16 cellular contexts compared by ENCODE assay signal in the genomic region with DNA sequence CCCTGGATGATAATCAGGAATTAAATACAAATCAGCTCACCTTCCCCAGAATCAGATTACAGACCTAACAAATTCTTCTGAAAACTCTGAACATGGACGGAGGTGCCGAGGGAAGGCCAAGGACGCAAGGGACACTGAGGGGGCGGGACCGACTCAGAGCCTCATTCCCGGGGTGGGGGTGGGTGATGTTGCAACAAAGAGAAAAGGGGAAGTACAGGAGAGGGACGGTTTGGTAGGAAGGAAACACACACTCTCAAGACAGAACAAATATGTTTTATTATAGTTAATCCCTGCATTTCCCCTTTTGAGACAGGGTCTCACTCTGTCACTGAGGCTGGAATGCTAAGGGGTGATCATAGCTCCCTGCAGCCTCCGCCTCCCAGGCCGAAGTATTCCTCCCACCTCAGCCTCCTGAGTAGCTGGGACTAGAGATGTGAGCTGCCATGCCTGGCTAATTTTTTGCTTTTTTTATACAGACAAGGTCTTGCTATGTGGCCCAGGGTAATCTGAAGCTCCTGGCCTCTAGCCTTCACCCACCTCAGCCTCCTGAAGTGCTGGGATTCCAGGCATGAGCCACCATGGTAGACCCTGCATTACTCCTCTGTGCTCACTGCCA. TPM values are rescaled to one million over a fixed set of nuclear protein-coding genes. Genes with fewer than 3 reads are reported as not detected.
DNase-seq lines count a peak whose midpoint lies in the region; ATAC-seq, FAIRE-seq and TF ChIP-seq lines count a peak whose summit lies in the region.
"Had no signal": no experiment of that assay in that cellular context is flagged by ENCODE, and none has a peak within 500 bp of the region (broad histone marks: within the 10 kb centered on the region; RNA-seq: fewer than 3 reads in every experiment).

No MANE protein-coding gene starts in this region.

- CTCF ChIA-PET in OCI-LY7 (lab: Charles Lee; ENCODE audit: unreplicated experiment), result interaction anchor here (0.5 kb wide), 1 partner anchor 1568 kb away, joined by 8 read pairs; a partner anchor contains a TSS

- peak overlapping the region; percentile 72 for H3K27ac Mint-ChIP-seq in stimulated activated memory B cell treated with anti-CD40 and anti-IgM and Interleukin-4, amounts not matched to agents 10 μg/mL and 1 μg/mL and 100 μg/mL, for 72 hours
- H3K27ac Mint-ChIP-seq: effector memory CD8-positive, alpha-beta T cell; nephron progenitor cell had no signal

- no peaks in the 10 kb centered on the region for H3K79me2 ChIP-seq in OCI-LY7 (ENCODE audit: insufficient read depth, low read depth, low read length)

- H3K27ac ChIP-seq in OCI-LY7 (ENCODE audit: low read depth, low read length, poor library complexity, severe bottlenecking), result peak overlapping the region; percentile 33
- H3K27ac ChIP-seq: foreskin keratinocyte had no signal

- peaks cover 22% of the 10 kb centered on the region for H3K4me1 ChIP-seq in OCI-LY7 (ENCODE audit: insufficient read depth, low read length, poor library complexity, severe bottlenecking)
- H3K4me1 ChIP-seq: body of pancreas, foreskin keratinocyte had no signal

- intact Hi-C loops in OCI-LY7 (cut with micrococcal nuclease; ENCODE audit: unreplicated experiment), result loop anchor here (1.0 kb wide), 1 partner anchor 42 kb away; no protein-coding TSS in a partner anchor
- intact Hi-C loops in left cardiac atrium (cut with DNase I), result loop anchor here in 1 of 2 donors (10.0 kb wide), 1 partner anchor 278 kb away; no protein-coding TSS in a partner anchor

- peak overlapping the region; percentile 22 for H3K4me3 Mint-ChIP-seq in stimulated activated memory B cell treated with anti-CD40 and anti-IgM and Interleukin-4, amounts not matched to agents 10 μg/mL and 1 μg/mL and 100 μg/mL, for 72 hours
- H3K4me3 Mint-ChIP-seq: nephron progenitor cell had no signal

- H3K9me3 Mint-ChIP-seq in stimulated activated memory B cell treated with anti-CD40 and anti-IgM and Interleukin-4, amounts not matched to agents 10 μg/mL and 1 μg/mL and 100 μg/mL, for 72 hours, result no peaks in the 10 kb centered on the region
- H3K9me3 Mint-ChIP-seq: effector memory CD8-positive, alpha-beta T cell had no signal

- peak overlapping the region; percentile 72; the same call in 1 of the 2 replicates for H2AFZ ChIP-seq in OCI-LY7 (ENCODE audit: low read length)

- H3K36me3 ChIP-seq in OCI-LY7 (ENCODE audit: insufficient read depth, low read length), result no peaks in the 10 kb centered on the region

- H3K4me1 Mint-ChIP-seq in stimulated activated memory B cell treated with anti-CD40 and anti-IgM and Interleukin-4, amounts not matched to agents 10 μg/mL and 1 μg/mL and 100 μg/mL, for 72 hours, result peaks cover 34% of the 10 kb centered on the region
- H3K4me1 Mint-ChIP-seq: nephron progenitor cell had no signal

- DNase-seq in OCI-LY7 (ENCODE audit: low spot score), result peak; percentile 31
- DNase-seq in left cardiac atrium, result no peak
- DNase-seq in HuH-7 (ENCODE audit: low spot score), result no peak
- no peak for DNase-seq in DMS114 treated with DMSO at 0.1 percent for 48 hours (lab: John Stamatoyannopoulos, UW; ENCODE audit: unreplicated experiment)
- DNase-seq in RCC 7860 (ENCODE audit: low spot score), result no peak
- DNase-seq in glomerular visceral epithelial cell (ENCODE audit: extremely low spot score), result no peak
- DNase-seq: activated CD4-positive, alpha-beta T cell treated with anti-CD3 and anti-CD28 coated beads, Interleukin-2, amount 50 U/mL, for 1 hour; effector memory CD8-positive, alpha-beta T cell; foreskin keratinocyte; NCI-H774; nephron progenitor cell had no signal

- no peaks in the 10 kb centered on the region for H4K20me1 ChIP-seq in OCI-LY7 (ENCODE audit: insufficient read depth, low read length)

- H3K27me3 Mint-ChIP-seq in stimulated activated memory B cell treated with anti-CD40 and anti-IgM and Interleukin-4, amounts not matched to agents 10 μg/mL and 1 μg/mL and 100 μg/mL, for 72 hours, result peaks cover 9% of the 10 kb centered on the region

- no TSS peak for BruUV-seq in OCI-LY7 (replicated peaks; lab: Mats Ljungman, UMichigan)

- no peaks in the 10 kb centered on the region for H3K9me2 ChIP-seq in OCI-LY7 (ENCODE audit: insufficient read depth, low read length)

- POLR2A ChIA-PET in OCI-LY7 (lab: Charles Lee), result interaction anchor here (0.7 kb wide), 1 partner anchor 90 kb away, joined by 7 read pairs; a partner anchor contains a TSS

- H3K4me3 ChIP-seq in OCI-LY7 (ENCODE audit: low read depth, low read length, poor library complexity, severe bottlenecking), result peak overlapping the region; percentile 22
- H3K4me3 ChIP-seq: body of pancreas had no signal

- H3K9me3 ChIP-seq in OCI-LY7 (ENCODE audit: low read length), result no peaks in the 10 kb centered on the region
- H3K9me3 ChIP-seq: body of pancreas had no signal

- peak overlapping the region; percentile 54 for H3K4me2 ChIP-seq in OCI-LY7 (ENCODE audit: low read length)

- no peak for FAIRE-seq in RCC 7860 (lab: Jason Lieb, UNC)

- ATAC-seq in GM18511 (IDR thresholded peaks at IDR 0.05; ENCODE audit: unreplicated experiment) (peak; percentile 8), left cardiac atrium (peak; percentile 53 to 78)
- ATAC-seq in stimulated activated memory B cell treated with anti-CD40 and anti-IgM and Interleukin-4, amounts not matched to agents 10 μg/mL and 1 μg/mL and 100 μg/mL, for 72 hours, result peak; percentile 31
- ATAC-seq: body of pancreas; effector memory CD8-positive, alpha-beta T cell; foreskin keratinocyte had no signal

- no peak for TF ChIP-seq CTCF in OCI-LY7 (conservative IDR thresholded peaks at IDR 0.05; ENCODE audit: low read length)

- no peaks in the 10 kb centered on the region for H3K36me3 Mint-ChIP-seq in stimulated activated memory B cell treated with anti-CD40 and anti-IgM and Interleukin-4, amounts not matched to agents 10 μg/mL and 1 μg/mL and 100 μg/mL, for 72 hours

RNA-seq across cellular contexts. Expression of a gene that starts 0.8 kb away (rescaled TPM):
- 0.38 and 0.44 TPM in 2 replicates for total RNA-seq in OCI-LY7 (2014; rRNA removed; shearing (Covaris generic))
- total RNA-seq in OCI-LY7 (2022) (5.0 and 5.5 TPM in 2 replicates), left cardiac atrium (1 to 10 TPM; 2.1 to 5.8 TPM)
- total RNA-seq: foreskin keratinocyte, kidney epithelial cell had no signal

RNA-seq across cellular contexts. Expression of a gene that starts 20.6 kb away (rescaled TPM):
- total RNA-seq in OCI-LY7 (2014; rRNA removed; shearing (Covaris generic)), result not detected in 2 replicates
- total RNA-seq in OCI-LY7 (2022), result not detected in 2 replicates
- under 1 TPM; 0.86 to 0.97 TPM for total RNA-seq in left cardiac atrium
- total RNA-seq: foreskin keratinocyte, kidney epithelial cell, skeletal muscle tissue had no signal

RNA-seq across cellular contexts. Expression of a gene that starts 57.5 kb away (rescaled TPM):
- total RNA-seq in OCI-LY7 (2014; rRNA removed; shearing (Covaris generic)), result not detected in 2 replicates
- total RNA-seq in OCI-LY7 (2022) (4.5 and 5.8 TPM in 2 replicates), left cardiac atrium (1 to 10 TPM; 3.1 to 4.2 TPM)
- total RNA-seq: foreskin keratinocyte, kidney epithelial cell had no signal

Comparison
In these comparisons a context has a peak if more than half of its experiments do, and no peak if none do; other contexts are left out.
1. ATAC-seq: peak in every context shown above with its lines; median percentile 66 in left cardiac atrium; 31 in stimulated activated memory B cell treated with anti-CD40 and anti-IgM and Interleukin-4, amounts not matched to agents 10 μg/mL and 1 μg/mL and 100 μg/mL, for 72 hours; 8 in GM18511.